ENCODE assay signal across 20 cellular contexts in genomic region chr22:40939202-40939601, GRCh38.
"Had no signal": no experiment of that assay in that cellular context is flagged by ENCODE, and none has a peak within 500 bp of the region (broad histone marks: within the 10 kb centered on the region; RNA-seq: fewer than 3 reads in every experiment).

No MANE protein-coding gene starts in this region.

- H3K4me1 ChIP-seq: testis, upper lobe of left lung had no signal

- ATAC-seq: effector memory CD8-positive, alpha-beta T cell; mucosa of descending colon; WTC11 had no signal

- DNase-seq: activated CD4-positive, alpha-beta T cell treated with anti-CD3 and anti-CD28 coated beads, Interleukin-2, amount 50 U/mL, for 4 hours; activated gamma-delta T cell; dermis blood vessel endothelial cell; effector memory CD8-positive, alpha-beta T cell; foreskin fibroblast; mesenchymal stem cell; mucosa of descending colon; naive B cell; stimulated activated CD4-positive, alpha-beta T cell treated with anti-CD3 and anti-CD28 coated beads, Interleukin-1b, Interleukin-23, amount 100 ng/mL, for 48 hours; stimulated activated CD8-positive, alpha-beta memory T cell treated with anti-CD3 and anti-CD28 coated beads, Interleukin-4, amount 100 ng/mL, for 48 hours; upper lobe of left lung had no signal

- H3K9me3 ChIP-seq: mucosa of descending colon, testis, upper lobe of left lung had no signal

- H3K79me2 ChIP-seq: hepatocyte had no signal

- H3K27ac Mint-ChIP-seq: activated naive CD8-positive, alpha-beta T cell; progenitor cell of endocrine pancreas; T-helper 2 cell treated with Interferon-gamma antibody and Interleukin-4, amounts not matched to agents 5 μg/mL and 100 μg/mL, for 36 hours; WTC11 had no signal

- H3K27me3 Mint-ChIP-seq: activated naive CD8-positive, alpha-beta T cell; effector memory CD8-positive, alpha-beta T cell; naive B cell; progenitor cell of endocrine pancreas had no signal

- H3K27ac ChIP-seq: epithelial cell of prostate, hepatocyte, SK-N-MC, testis, upper lobe of left lung had no signal

- H2AFZ ChIP-seq: hepatocyte had no signal

- H3K4me3 ChIP-seq: hepatocyte, mucosa of descending colon, SK-N-MC, testis, upper lobe of left lung had no signal

- H3K9me3 Mint-ChIP-seq: effector memory CD8-positive, alpha-beta T cell; neural crest cell; T-helper 2 cell treated with Interferon-gamma antibody and Interleukin-4, amounts not matched to agents 5 μg/mL and 100 μg/mL, for 36 hours; WTC11 had no signal

- H3K4me1 Mint-ChIP-seq: neural crest cell, WTC11 had no signal

- H3K4me2 ChIP-seq: hepatocyte had no signal

- H3K27me3 ChIP-seq: hepatocyte, testis, upper lobe of left lung had no signal

- H3K4me3 Mint-ChIP-seq: activated naive CD8-positive, alpha-beta T cell; effector memory CD8-positive, alpha-beta T cell; naive B cell; neural crest cell; T-helper 2 cell treated with Interferon-gamma antibody and Interleukin-4, amounts not matched to agents 5 μg/mL and 100 μg/mL, for 36 hours; WTC11 had no signal

- H3K36me3 Mint-ChIP-seq: activated naive CD8-positive, alpha-beta T cell; naive B cell had no signal
